Comparison of ENCODE assay signal across 17 cellular contexts in the genomic region with DNA sequence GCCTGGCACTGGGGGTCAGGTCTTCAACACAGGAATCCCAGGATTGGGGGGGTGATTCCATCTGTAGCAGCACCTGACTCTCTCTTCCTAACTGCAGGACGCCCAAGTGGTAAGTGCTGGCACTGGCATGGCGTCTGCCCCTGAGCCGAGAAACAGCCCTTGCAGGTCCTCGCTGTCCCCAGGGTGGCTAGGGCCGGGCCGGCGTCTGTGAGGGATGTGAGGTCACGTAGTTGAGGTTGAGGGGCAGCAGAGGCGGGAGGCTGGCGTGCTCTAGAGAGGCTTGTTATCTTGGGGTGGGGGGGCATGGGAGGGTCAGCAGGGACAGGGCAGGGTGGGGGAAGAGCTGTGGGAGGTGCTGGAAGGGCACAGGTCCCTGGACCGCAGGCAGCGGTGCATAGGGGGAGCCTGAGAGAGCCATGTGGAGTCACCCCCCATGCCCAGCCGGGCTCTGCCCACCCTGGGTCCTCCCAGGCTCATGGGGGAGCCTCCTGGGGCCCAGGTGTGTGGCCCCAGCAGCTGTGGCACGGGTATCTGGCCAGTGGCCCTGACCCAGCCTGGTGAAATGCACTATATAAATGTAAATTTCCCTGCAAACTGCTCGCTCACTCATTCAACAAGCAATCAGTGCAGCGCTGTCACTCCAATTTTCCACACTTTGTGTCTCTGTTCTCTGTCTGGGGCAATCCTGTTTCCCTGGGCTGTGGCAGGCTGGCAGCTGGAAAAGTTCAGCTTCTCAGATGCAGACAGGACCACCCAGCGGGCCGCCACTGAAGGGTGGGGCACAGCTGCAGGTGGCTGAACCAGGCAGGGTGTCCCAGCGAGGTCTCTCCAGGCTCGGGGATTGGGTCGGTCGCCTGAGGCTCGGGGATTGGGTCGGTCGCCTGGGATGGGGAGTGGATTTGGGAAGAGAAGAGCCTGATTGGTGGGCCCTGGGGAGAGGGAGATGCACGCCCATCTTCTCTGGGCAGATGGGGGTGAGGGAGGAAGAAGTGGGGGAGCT.
DNase-seq lines count a peak whose midpoint lies in the region; ATAC-seq and TF ChIP-seq lines count a peak whose summit lies in the region.
"Had no signal": no experiment of that assay in that cellular context is flagged by ENCODE, and none has a peak within 500 bp of the region (broad histone marks: within the 10 kb centered on the region; RNA-seq: fewer than 3 reads in every experiment).

No MANE protein-coding gene starts in this region.

- H3K36me3 ChIP-seq in GM23338 (ENCODE audit: insufficient read depth), result no peaks in the 10 kb centered on the region

- no peaks in the 10 kb centered on the region for H3F3A ChIP-seq in GM23338 (replicated peaks; ENCODE audit: low read depth)

- peaks cover under 1% of the 10 kb centered on the region; the same call in 1 of the 2 replicates for H3K9me2 ChIP-seq in GM23338 (ENCODE audit: insufficient read depth)

- TF ChIP-seq CTCF in GM23338 (conservative IDR thresholded peaks at IDR 0.05; ENCODE audit: low read depth in 2 of 2) (no peak), activated B cell treated with CpG ODN at 0.5 μM for 24 hours (IDR thresholded peaks at IDR 0.05) (no peak)

- no peak overlapping the region for H3K4me3 Mint-ChIP-seq in activated naive CD4-positive, alpha-beta T cell treated with anti-CD3 and anti-CD28 coated beads, Interleukin-2, amount 10 ng/mL, durations not matched to agents 7 days and 5 days
- no peak overlapping the region for H3K4me3 Mint-ChIP-seq in GM23338
- no peak overlapping the region for H3K4me3 Mint-ChIP-seq in activated B cell treated with CpG ODN at 0.5 μM for 24 hours

- no peaks in the 10 kb centered on the region for H3K79me2 ChIP-seq in GM23338 (replicated peaks; ENCODE audit: insufficient read depth)

- H2AFZ ChIP-seq in GM23338, result no peak overlapping the region

- H3K4me1 Mint-ChIP-seq in activated naive CD4-positive, alpha-beta T cell treated with anti-CD3 and anti-CD28 coated beads, Interleukin-2, amount 10 ng/mL, durations not matched to agents 7 days and 5 days, result no peaks in the 10 kb centered on the region
- H3K4me1 Mint-ChIP-seq in GM23338 (peaks cover 7% of the 10 kb centered on the region), activated B cell treated with CpG ODN at 0.5 μM for 24 hours (no peaks in the 10 kb centered on the region)

- POLR2A ChIA-PET in activated B cell treated with CpG ODN at 0.5 μM for 24 hours (lab: Charles Lee), result no interaction called here

- no peaks in the 10 kb centered on the region for H4K20me1 ChIP-seq in GM23338 (replicated peaks; ENCODE audit: insufficient read depth)

- H3K4me1 ChIP-seq in GM23338 (ENCODE audit: insufficient read depth), result no peaks in the 10 kb centered on the region

- no peak overlapping the region for H3K27ac Mint-ChIP-seq in activated naive CD4-positive, alpha-beta T cell treated with anti-CD3 and anti-CD28 coated beads, Interleukin-2, amount 10 ng/mL, durations not matched to agents 7 days and 5 days
- H3K27ac Mint-ChIP-seq in GM23338 (no peak overlapping the region), activated B cell treated with CpG ODN at 0.5 μM for 24 hours (no peak overlapping the region)

- peak; percentile 4 for ATAC-seq in GM23338
- no peak for ATAC-seq in activated B cell treated with CpG ODN at 0.5 μM for 24 hours (ENCODE audit: low read depth)

- no peak overlapping the region for H3K4me2 ChIP-seq in GM23338

- H3K36me3 Mint-ChIP-seq in activated naive CD4-positive, alpha-beta T cell treated with anti-CD3 and anti-CD28 coated beads, Interleukin-2, amount 10 ng/mL, durations not matched to agents 7 days and 5 days, result no peaks in the 10 kb centered on the region
- H3K36me3 Mint-ChIP-seq in GM23338 (ENCODE audit: low read depth), result no peaks in the 10 kb centered on the region
- H3K36me3 Mint-ChIP-seq in activated B cell treated with CpG ODN at 0.5 μM for 24 hours (ENCODE audit: low read depth), result no peaks in the 10 kb centered on the region

- no peaks in the 10 kb centered on the region for H3K27me3 ChIP-seq in GM23338 (ENCODE audit: insufficient read depth)

- CTCF ChIA-PET in activated naive CD4-positive, alpha-beta T cell treated with anti-CD3 and anti-CD28 coated beads, Interleukin-2, amount 10 ng/mL, durations not matched to agents 7 days and 5 days (lab: Charles Lee), result no interaction called here
- CTCF ChIA-PET in activated B cell treated with CpG ODN at 0.5 μM for 24 hours (lab: Charles Lee), result no interaction called here

- H3K27ac ChIP-seq in GM23338 (ENCODE audit: low read depth), result no peak overlapping the region
- H3K27ac ChIP-seq: C4-2B, RWPE1 had no signal

- H3K9me3 Mint-ChIP-seq in activated naive CD4-positive, alpha-beta T cell treated with anti-CD3 and anti-CD28 coated beads, Interleukin-2, amount 10 ng/mL, durations not matched to agents 7 days and 5 days, result no peaks in the 10 kb centered on the region
- H3K9me3 Mint-ChIP-seq in GM23338 (no peaks in the 10 kb centered on the region; the same call in 2 of the 3 replicates), activated B cell treated with CpG ODN at 0.5 μM for 24 hours (peaks cover 2% of the 10 kb centered on the region)

- peak; percentile 14 for DNase-seq in activated naive CD4-positive, alpha-beta T cell treated with anti-CD3 and anti-CD28 coated beads, Interleukin-2, amount 10 ng/mL, durations not matched to agents 7 days and 5 days
- no peak for DNase-seq in activated naive CD4-positive, alpha-beta T cell treated with Interleukin-2 at 50 U/mL for 16 hours
- no peak for DNase-seq in GM23338 (ENCODE audit: low spot score)
- DNase-seq in activated B cell treated with CpG ODN at 0.5 μM for 24 hours, result peak; percentile 4
- DNase-seq in mesenteric fat pad (ENCODE audit: low spot score), result peak; percentile 87
- DNase-seq in NCI-H1436 (lab: John Stamatoyannopoulos, UW), result no peak
- no peak for DNase-seq in RKO (ENCODE audit: low spot score)
- DNase-seq in stimulated activated naive CD4-positive, alpha-beta T cell treated with Interleukin-2 at 50 U/mL for 16 hours (lab: John Stamatoyannopoulos, UW), result no peak
- DNase-seq: GF-D8, GOT3, KBM-7, NCI-H1417 treated with DMSO at 0.1 percent for 48 hours, NCI-H2081, NCI-H748 treated with DMSO at 0.1 percent for 48 hours, OCI-M1 had no signal

- no peak overlapping the region for H3K4me3 ChIP-seq in GM23338

- intact Hi-C loops in activated B cell treated with CpG ODN at 0.5 μM for 24 hours (cut with micrococcal nuclease), result no loop called here

- peaks cover 14% of the 10 kb centered on the region for H3K27me3 Mint-ChIP-seq in activated naive CD4-positive, alpha-beta T cell treated with anti-CD3 and anti-CD28 coated beads, Interleukin-2, amount 10 ng/mL, durations not matched to agents 7 days and 5 days
- peaks cover 17% of the 10 kb centered on the region for H3K27me3 Mint-ChIP-seq in GM23338 (ENCODE audit: insufficient read depth, low read depth, poor library complexity)
- peaks cover 3% of the 10 kb centered on the region for H3K27me3 Mint-ChIP-seq in activated B cell treated with CpG ODN at 0.5 μM for 24 hours

Comparison
In these comparisons a context has a peak if more than half of its experiments do, and no peak if none do; other contexts are left out.
1. DNase-seq: peak in activated naive CD4-positive, alpha-beta T cell treated with anti-CD3 and anti-CD28 coated beads, Interleukin-2, amount 10 ng/mL, durations not matched to agents 7 days and 5 days (single experiment), activated B cell treated with CpG ODN at 0.5 μM for 24 hours (single experiment) and mesenteric fat pad (single experiment); none in activated naive CD4-positive, alpha-beta T cell treated with Interleukin-2 at 50 U/mL for 16 hours (single experiment), GM23338 (single experiment), NCI-H1436 (single experiment), RKO (single experiment) and stimulated activated naive CD4-positive, alpha-beta T cell treated with Interleukin-2 at 50 U/mL for 16 hours (single experiment).